In genomic region chr5:139557811-139558210, GRCh38 we compare ENCODE assay signal across 14 cellular contexts. TPM values are rescaled to one million over a fixed set of nuclear protein-coding genes. Genes with fewer than 3 reads are reported as not detected.
A peak's percentile ranks its signal among the peaks of the same experiment; 100 is the strongest.
DNase-seq lines count a peak whose midpoint lies in the region; ATAC-seq and TF ChIP-seq lines count a peak whose summit lies in the region.
"Had no signal": no experiment of that assay in that cellular context is flagged by ENCODE, and none has a peak within 500 bp of the region (broad histone marks: within the 10 kb centered on the region; RNA-seq: fewer than 3 reads in every experiment).

No MANE protein-coding gene starts in this region.

- intact Hi-C loops in PC-9 (cut with micrococcal nuclease; ENCODE audit: unreplicated experiment) = no loop called here

- no peak overlapping the region for H3K4me3 ChIP-seq in HEK293 (ENCODE audit: low read depth, low read length)
- no peak overlapping the region for H3K4me3 ChIP-seq in MG63
- H3K4me3 ChIP-seq in parathyroid adenoma (ENCODE audit: low read depth, low read length) = no peak overlapping the region
- H3K4me3 ChIP-seq in PC-9 = no peak overlapping the region
- H3K4me3 ChIP-seq: HAP-1 had no signal

- H3K9me3 ChIP-seq in HEK293 (ENCODE audit: control insufficient read depth, insufficient read depth, low read depth, low read length) = no peaks in the 10 kb centered on the region
- H3K9me3 ChIP-seq in MG63 = no peaks in the 10 kb centered on the region
- H3K9me3 ChIP-seq in parathyroid adenoma (ENCODE audit: control insufficient read depth, low read length) = no peaks in the 10 kb centered on the region
- no peaks in the 10 kb centered on the region for H3K9me3 ChIP-seq in PC-9 (ENCODE audit: insufficient read depth, low read depth)
- H3K9me3 ChIP-seq: HAP-1 had no signal

- H3F3A ChIP-seq in PC-9 (ENCODE audit: insufficient read depth, low read depth) = peaks cover 22% of the 10 kb centered on the region

- H3K27ac ChIP-seq in HEK293 (ENCODE audit: extremely low read depth, low read depth, low read length) (no peak overlapping the region), parathyroid adenoma (no peak overlapping the region), PC-9 (no peak overlapping the region)

- POLR2A ChIA-PET in HEK293 (lab: Yijun Ruan, JAX) = no interaction called here
- POLR2A ChIA-PET in PC-9 (lab: Charles Lee; ENCODE audit: unreplicated experiment) = no interaction called here

- H3K79me2 ChIP-seq in parathyroid adenoma (peaks cover 2% of the 10 kb centered on the region), PC-9 (ENCODE audit: low read depth) (peaks cover 15% of the 10 kb centered on the region)

- no peak overlapping the region for H3K9ac ChIP-seq in parathyroid adenoma

- BruUV-seq in PC-9 (replicated peaks; lab: Mats Ljungman, UMichigan) = no TSS peak

- H3K27me3 ChIP-seq in MG63 = no peaks in the 10 kb centered on the region
- H3K27me3 ChIP-seq in parathyroid adenoma (ENCODE audit: control insufficient read depth, insufficient read depth, low read length) = no peaks in the 10 kb centered on the region
- no peaks in the 10 kb centered on the region for H3K27me3 ChIP-seq in PC-9 (ENCODE audit: insufficient read depth, low read depth)

- DNase-seq in MG63 (peak; percentile 23), MV-4-11 (lab: John Stamatoyannopoulos, UW) (no peak), PC-9 (no peak)
- DNase-seq: C1 segment of cervical spinal cord; CD4-positive, alpha-beta memory T cell; COR-L47; DMS153; DMS79 treated with DMSO at 0.1 percent for 48 hours; GF-D8; GOT3 had no signal

- CTCF ChIA-PET in HEK293 (lab: Yijun Ruan, JAX) = no interaction called here
- CTCF ChIA-PET in PC-9 (lab: Charles Lee) = interaction anchor here (0.6 kb wide), 1 partner anchor 100 kb away, joined by 4 read pairs; no protein-coding TSS in a partner anchor

- peak overlapping the region; percentile 15 for H2AFZ ChIP-seq in parathyroid adenoma
- H2AFZ ChIP-seq in PC-9 = no peak overlapping the region

- H3K4me1 ChIP-seq in HEK293 (ENCODE audit: control insufficient read depth, insufficient read depth, low read length) (no peaks in the 10 kb centered on the region), parathyroid adenoma (peaks cover 7% of the 10 kb centered on the region), PC-9 (replicated peaks; ENCODE audit: insufficient read depth) (peaks cover 10% of the 10 kb centered on the region)

- H3K4me2 ChIP-seq in parathyroid adenoma (ENCODE audit: low read length) (no peak overlapping the region), PC-9 (no peak overlapping the region)

- no peaks in the 10 kb centered on the region for H3K9me2 ChIP-seq in PC-9 (ENCODE audit: insufficient read depth)

- H3K36me3 ChIP-seq in HEK293 (ENCODE audit: control insufficient read depth in 2 of 2, insufficient read depth in 1 of 2, low read length in 2 of 2) = peaks cover 0 to 3% of the 10 kb centered on the region in 2 experiments; a peak in 1 of 3 replicates
- H3K36me3 ChIP-seq in MG63 = peaks cover 11% of the 10 kb centered on the region
- H3K36me3 ChIP-seq in parathyroid adenoma (ENCODE audit: control insufficient read depth, insufficient read depth, low read length) = no peaks in the 10 kb centered on the region
- no peaks in the 10 kb centered on the region for H3K36me3 ChIP-seq in PC-9 (ENCODE audit: low read depth)
- H3K36me3 ChIP-seq: HAP-1 had no signal

- peaks cover 7% of the 10 kb centered on the region for H4K20me1 ChIP-seq in PC-9 (ENCODE audit: insufficient read depth)

- no peak for ATAC-seq in GM18870 (IDR thresholded peaks at IDR 0.05; ENCODE audit: unreplicated experiment)

- TF ChIP-seq CTCF in HEK293 (tag by site-specific recombination; IDR thresholded peaks at IDR 0.05) (no peak), parathyroid adenoma (IDR thresholded peaks at IDR 0.05) (no peak), PC-9 (conservative IDR thresholded peaks at IDR 0.05) (no peak)

TF ChIP-seq in HEK293, 187 proteins besides CTCF, POLR2A, EP300 and RAD21:
- TF ChIP-seq, protein P1, sequence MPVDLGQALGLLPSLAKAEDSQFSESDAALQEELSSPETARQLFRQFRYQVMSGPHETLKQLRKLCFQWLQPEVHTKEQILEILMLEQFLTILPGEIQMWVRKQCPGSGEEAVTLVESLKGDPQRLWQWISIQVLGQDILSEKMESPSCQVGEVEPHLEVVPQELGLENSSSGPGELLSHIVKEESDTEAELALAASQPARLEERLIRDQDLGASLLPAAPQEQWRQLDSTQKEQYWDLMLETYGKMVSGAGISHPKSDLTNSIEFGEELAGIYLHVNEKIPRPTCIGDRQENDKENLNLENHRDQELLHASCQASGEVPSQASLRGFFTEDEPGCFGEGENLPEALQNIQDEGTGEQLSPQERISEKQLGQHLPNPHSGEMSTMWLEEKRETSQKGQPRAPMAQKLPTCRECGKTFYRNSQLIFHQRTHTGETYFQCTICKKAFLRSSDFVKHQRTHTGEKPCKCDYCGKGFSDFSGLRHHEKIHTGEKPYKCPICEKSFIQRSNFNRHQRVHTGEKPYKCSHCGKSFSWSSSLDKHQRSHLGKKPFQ (tag by site-specific recombination; IDR thresholded peaks at IDR 0.05) = no peak
- peak; percentile 37 for TF ChIP-seq PRDM10 (tag by site-specific recombination; IDR thresholded peaks at IDR 0.05)
- no peak for TF ChIP-seq ZNF600 (tag by site-specific recombination; IDR thresholded peaks at IDR 0.05)
- TF ChIP-seq ZNF311 (tag by site-specific recombination; IDR thresholded peaks at IDR 0.05; ENCODE audit: borderline replicate concordance) = no peak
- no peak for TF ChIP-seq ZNF76 (tag by site-specific recombination; IDR thresholded peaks at IDR 0.05; ENCODE audit: borderline replicate concordance, low read depth)
- TF ChIP-seq YY2 (tag by site-specific recombination; IDR thresholded peaks at IDR 0.05) = no peak
- TF ChIP-seq ZNF660 (tag by site-specific recombination; IDR thresholded peaks at IDR 0.05) = no peak
- TF ChIP-seq ZNF645 (tag by site-specific recombination; IDR thresholded peaks at IDR 0.05) = no peak

RNA-seq across cellular contexts. Expression of gene UBE2D2, which starts 3.3 kb away (rescaled TPM):
- 104 and 187 TPM in 2 replicates for total RNA-seq in MG63 (2014; rRNA removed; shearing (Covaris generic); ENCODE audit: low replicate concordance)
- total RNA-seq in PC-9 (2021) = 86.2 and 115 TPM in 2 replicates
